In genomic region chr10:131084791-131085585, GRCh38 we compare ENCODE assay signal across 16 cellular contexts.
DNase-seq lines count a peak whose midpoint lies in the region; ATAC-seq, FAIRE-seq and TF ChIP-seq lines count a peak whose summit lies in the region.
"Had no signal": no experiment of that assay in that cellular context is flagged by ENCODE, and none has a peak within 500 bp of the region (broad histone marks: within the 10 kb centered on the region; RNA-seq: fewer than 3 reads in every experiment).

No MANE protein-coding gene starts in this region.

- H3K4me3 Mint-ChIP-seq in T-cell (peak overlapping the region in 1 of 3 donors; percentile 64), T-helper 17 cell (no peak overlapping the region)
- peak overlapping the region in 7 of 10 donors; percentile 2 to 80 (median 49) for H3K4me3 Mint-ChIP-seq in naive thymus-derived CD4-positive, alpha-beta T cell
- H3K4me3 Mint-ChIP-seq: CD8-positive, alpha-beta memory T cell had no signal

- H3K36me3 Mint-ChIP-seq in T-cell (no peaks in the 10 kb centered on the region), T-helper 17 cell (ENCODE audit: low read depth) (no peaks in the 10 kb centered on the region)
- no peaks in the 10 kb centered on the region for H3K36me3 Mint-ChIP-seq in naive thymus-derived CD4-positive, alpha-beta T cell
- H3K36me3 Mint-ChIP-seq: CD8-positive, alpha-beta memory T cell had no signal

- intact Hi-C loops in HepG2 (cut with micrococcal nuclease; ENCODE audit: unreplicated experiment) (no loop called here), right lobe of liver (cut with DNase I) (no loop called here)
- intact Hi-C loops in naive thymus-derived CD4-positive, alpha-beta T cell (cut with micrococcal nuclease), result loop anchor here in 1 of 2 donors (5.0 kb wide), 1 partner anchor 42 kb away; no protein-coding TSS in a partner anchor

- no peaks in the 10 kb centered on the region for H3K36me3 ChIP-seq in HepG2 (replicated peaks in 1 of 2; ENCODE audit: control insufficient read depth in 1 of 2, insufficient read depth in 2 of 2, low read length in 2 of 2)
- no peaks in the 10 kb centered on the region for H3K36me3 ChIP-seq in right lobe of liver
- H3K36me3 ChIP-seq in naive thymus-derived CD4-positive, alpha-beta T cell (ENCODE audit: control insufficient read depth in 2 of 3, insufficient read depth in 3 of 3, low read length in 3 of 3), result no peaks in the 10 kb centered on the region

- H3K27me3 ChIP-seq in HepG2 (ENCODE audit: control insufficient read depth in 1 of 2, insufficient read depth in 2 of 2, low read length in 2 of 2) (peaks cover 2 to 38% of the 10 kb centered on the region in 2 experiments; a peak in 4 of 5 replicates), right lobe of liver (no peaks in the 10 kb centered on the region)
- no peaks in the 10 kb centered on the region for H3K27me3 ChIP-seq in naive thymus-derived CD4-positive, alpha-beta T cell (ENCODE audit: control insufficient read depth in 2 of 2, insufficient read depth in 2 of 2, low read length in 2 of 2)

- H3K9me3 Mint-ChIP-seq in T-cell, result no peaks in the 10 kb centered on the region
- peaks cover 0 to 3% (median 0%) of the 10 kb centered on the region in 11 donors for H3K9me3 Mint-ChIP-seq in naive thymus-derived CD4-positive, alpha-beta T cell

- no peak overlapping the region for H3K27ac Mint-ChIP-seq in T-cell
- peak overlapping the region in 7 of 9 donors; percentile 42 to 89 (median 71) for H3K27ac Mint-ChIP-seq in naive thymus-derived CD4-positive, alpha-beta T cell
- no peak overlapping the region for H3K27ac Mint-ChIP-seq in T-helper 17 cell
- H3K27ac Mint-ChIP-seq: CD8-positive, alpha-beta memory T cell had no signal

- POLR2A ChIA-PET in HepG2 (lab: Yijun Ruan, JAX), result no interaction called here
- POLR2A ChIA-PET in T-cell (lab: Charles Lee), result no interaction called here
- POLR2A ChIA-PET in naive thymus-derived CD4-positive, alpha-beta T cell (lab: Charles Lee), result no interaction called here

- H3K27ac ChIP-seq in HepG2 (ENCODE audit: extremely low read length, insufficient read depth, low read length) (no peak overlapping the region), right lobe of liver (no peak overlapping the region)
- no peak overlapping the region for H3K27ac ChIP-seq in naive thymus-derived CD4-positive, alpha-beta T cell (ENCODE audit: low read depth, low read length)

- no peak for ATAC-seq in HepG2
- ATAC-seq in right lobe of liver, result no peak
- peak in 3 of 4 experiments; percentile 43 to 81 (median 47) for ATAC-seq in T-cell (replicated peaks in 1 of 4)
- ATAC-seq in naive thymus-derived CD4-positive, alpha-beta T cell, result peak; percentile 56
- no peak for ATAC-seq in T-helper 17 cell
- no peak for ATAC-seq in GM18870 (IDR thresholded peaks at IDR 0.05; ENCODE audit: unreplicated experiment)
- ATAC-seq: Panc1 had no signal

- H3K27me3 Mint-ChIP-seq in T-cell (peaks cover 0 to 3% of the 10 kb centered on the region in 2 donors), T-helper 17 cell (peaks cover 14% of the 10 kb centered on the region)
- H3K27me3 Mint-ChIP-seq in naive thymus-derived CD4-positive, alpha-beta T cell, result peaks cover 0 to 2% (median 0%) of the 10 kb centered on the region in 5 donors

- no peak for TF ChIP-seq RAD21 in HepG2 (CRISPR knock-in tag; IDR thresholded peaks at IDR 0.05)

- no peak for TF ChIP-seq CTCF in HepG2 (CRISPR knock-in tag; IDR thresholded peaks at IDR 0.05)
- no peak for TF ChIP-seq CTCF in right lobe of liver (IDR thresholded peaks at IDR 0.05)

- H3K9me3 ChIP-seq in HepG2 (ENCODE audit: low read length), result no peaks in the 10 kb centered on the region
- no peaks in the 10 kb centered on the region for H3K9me3 ChIP-seq in right lobe of liver
- peaks cover 0 to 3% (median 0%) of the 10 kb centered on the region in 3 experiments for H3K9me3 ChIP-seq in naive thymus-derived CD4-positive, alpha-beta T cell (ENCODE audit: control insufficient read depth in 2 of 3, low read length in 3 of 3)
- no peaks in the 10 kb centered on the region for H3K9me3 ChIP-seq in T-helper 17 cell (ENCODE audit: control insufficient read depth, low read length, poor library complexity, severe bottlenecking)

- H4K20me1 ChIP-seq in HepG2 (ENCODE audit: insufficient read depth, low read length), result no peaks in the 10 kb centered on the region; the same call in 1 of the 2 replicates

- H3K4me1 Mint-ChIP-seq in T-cell (peaks cover 8 to 69% (median 13%) of the 10 kb centered on the region in 3 donors), T-helper 17 cell (no peaks in the 10 kb centered on the region)
- H3K4me1 Mint-ChIP-seq in naive thymus-derived CD4-positive, alpha-beta T cell, result peaks cover 13 to 69% (median 56%) of the 10 kb centered on the region in 7 donors
- H3K4me1 Mint-ChIP-seq: CD8-positive, alpha-beta memory T cell had no signal

- no peaks in the 10 kb centered on the region for H3K79me2 ChIP-seq in HepG2 (ENCODE audit: insufficient read depth, low read length)

- WGBS in HepG2 (ENCODE audit: low lambda C conversion rate), result 25% methylated on average over 15 of the region's 30 CpGs
- WGBS in right lobe of liver (ENCODE audit: insufficient coverage, low coverage, low lambda C conversion rate, missing lambda C conversion rate), result 58% methylated on average over 10 of the region's 30 CpGs

- in situ Hi-C loops in HepG2 (cut with HindIII; ENCODE audit: extremely low pct_ligation_motif_present, low pct_unique_long_range_greater_than_20kb), result no loop called here

- DNase-seq in HepG2 (ENCODE audit: low spot score) (no peak), right lobe of liver (no peak), T-cell (peak in 1 of 34 experiments; percentile 19), T-helper 17 cell (no peak), SHP77 (lab: John Stamatoyannopoulos, UW) (no peak)
- peak in 6 of 9 donors; percentile 10 to 39 (median 30) for DNase-seq in naive thymus-derived CD4-positive, alpha-beta T cell
- DNase-seq: ACHN; CD8-positive, alpha-beta memory T cell; NCI-H1417; NCI-H1930; NCI-H2171; NCI-H446 treated with DMSO at 0.1 percent for 48 hours; NCI-H748 treated with DMSO at 0.1 percent for 48 hours; SHP77 treated with DMSO at 0.1 percent for 48 hours had no signal

- CTCF ChIA-PET in HepG2 (lab: Yijun Ruan, JAX; ENCODE audit: low intra/inter-chr PET ratio, low total read pairs) (no interaction called here), T-cell (lab: Charles Lee) (no interaction called here)
- CTCF ChIA-PET in naive thymus-derived CD4-positive, alpha-beta T cell (lab: Charles Lee), result no interaction called here

- TF ChIP-seq POLR2A in HepG2 (IDR thresholded peaks at IDR 0.05; ENCODE audit: insufficient read depth in 1 of 2, low read depth in 2 of 2, low read length in 2 of 2), result no peak
- TF ChIP-seq POLR2A in right lobe of liver (IDR thresholded peaks at IDR 0.05), result no peak

- H2AFZ ChIP-seq in HepG2 (ENCODE audit: low read length), result no peak overlapping the region

- no peak overlapping the region for H3K9ac ChIP-seq in HepG2 (ENCODE audit: insufficient read depth, low read depth, low read length)

- no peak for FAIRE-seq in HepG2 (lab: Jason Lieb, UNC)

- H3K4me2 ChIP-seq in HepG2 (ENCODE audit: low read depth, low read length), result 0 out of 2 replicates have a peak overlapping the region, but pooled peaks have one; percentile 5

- H3K4me1 ChIP-seq in HepG2 (ENCODE audit: insufficient read depth, low read length) (peaks cover 20% of the 10 kb centered on the region), right lobe of liver (no peaks in the 10 kb centered on the region)
- H3K4me1 ChIP-seq in naive thymus-derived CD4-positive, alpha-beta T cell (ENCODE audit: control insufficient read depth in 2 of 2, insufficient read depth in 2 of 2, low read length in 2 of 2), result peaks cover 0 to 38% of the 10 kb centered on the region in 2 donors

- no TSS peak for BruUV-seq in HepG2 (replicated peaks; lab: Mats Ljungman, UMichigan)

- no peak overlapping the region for H3K4me3 ChIP-seq in HepG2 (replicated peaks in 1 of 3; ENCODE audit: insufficient read depth in 1 of 3, low read depth in 2 of 3, low read length in 3 of 3)
- no peak overlapping the region for H3K4me3 ChIP-seq in right lobe of liver
- H3K4me3 ChIP-seq in naive thymus-derived CD4-positive, alpha-beta T cell (ENCODE audit: low read length), result no peak overlapping the region

- TF ChIP-seq EP300 in HepG2 (IDR thresholded peaks at IDR 0.05; ENCODE audit: low read depth in 2 of 2, low read length in 2 of 2), result no peak
- no peak for TF ChIP-seq EP300 in HepG2 (CRISPR knock-in tag; IDR thresholded peaks at IDR 0.05; ENCODE audit: borderline replicate concordance)

TF ChIP-seq in HepG2, 621 proteins besides CTCF, POLR2A, EP300 and RAD21:
- TF ChIP-seq NKX3-1 (CRISPR knock-in tag; IDR thresholded peaks at IDR 0.05) (no peak), ZNF749 (CRISPR knock-in tag; IDR thresholded peaks at IDR 0.05; ENCODE audit: borderline replicate concordance) (no peak)

Comparison
In these comparisons a context has a peak if more than half of its experiments do, and no peak if none do; other contexts are left out.
1. ATAC-seq: peak in T-cell (3 of 4) and naive thymus-derived CD4-positive, alpha-beta T cell (single experiment); none in HepG2 (single experiment), right lobe of liver (0 of 4), T-helper 17 cell (single experiment) and GM18870 (single experiment).
2. DNase-seq: peak in naive thymus-derived CD4-positive, alpha-beta T cell (6 of 9); none in HepG2 (single experiment), right lobe of liver (0 of 3), T-helper 17 cell (0 of 3) and SHP77 (0 of 2).
3. H3K27ac Mint-ChIP-seq: peak in naive thymus-derived CD4-positive, alpha-beta T cell (7 of 9); none in T-cell (0 of 2) and T-helper 17 cell (single experiment).